In genomic region chr6:50966532-50966931, GRCh38 we compare ENCODE assay signal across 13 cellular contexts.
DNase-seq lines count a peak whose midpoint lies in the region; ATAC-seq and FAIRE-seq lines count a peak whose summit lies in the region.
"Had no signal": no experiment of that assay in that cellular context is flagged by ENCODE, and none has a peak within 500 bp of the region (broad histone marks: within the 10 kb centered on the region; RNA-seq: fewer than 3 reads in every experiment).

No MANE protein-coding gene starts in this region.

- peak; percentile 21 for FAIRE-seq in colon (lab: Jason Lieb, UNC)
- FAIRE-seq: HepG2 had no signal

- DNase-seq in activated CD4-positive, CD25-positive, alpha-beta regulatory T cell treated with anti-CD3 and anti-CD28 coated beads, Interleukin-2, amount 50 U/mL, for 72 hours: no peak
- no peak for DNase-seq in activated CD4-positive, alpha-beta T cell treated with anti-CD3 and anti-CD28 coated beads, Interleukin-2, amount 50 U/mL, for 48 hours
- DNase-seq in head of caudate nucleus: no peak
- no peak for DNase-seq in DMS53 treated with DMSO at 0.1 percent for 48 hours (lab: John Stamatoyannopoulos, UW; ENCODE audit: unreplicated experiment)
- DNase-seq: CD4-positive, alpha-beta T cell; NCI-H2171 treated with DMSO at 0.1 percent for 48 hours; spleen; stimulated activated naive CD8-positive, alpha-beta T cell treated with anti-CD3 and anti-CD28 coated beads, Interleukin-15, Interleukin-2, amounts not matched to agents 100 U/mL and 50 U/mL, for 24 hours had no signal

- intact Hi-C loops in head of caudate nucleus (cut with DNase I): no loop called here

- peak; percentile 85 for ATAC-seq in GM18873 (IDR thresholded peaks at IDR 0.05; ENCODE audit: low FRiP score, unreplicated experiment)
- ATAC-seq in GM21723 (IDR thresholded peaks at IDR 0.05; ENCODE audit: unreplicated experiment): peak; percentile 96
- ATAC-seq in HG03159 (IDR thresholded peaks at IDR 0.05; ENCODE audit: unreplicated experiment): peak; percentile 97
- ATAC-seq: HepG2; stimulated activated naive CD8-positive, alpha-beta T cell treated with anti-CD3 and anti-CD28 coated beads, Interleukin-15, Interleukin-2, amounts not matched to agents 100 U/mL and 50 U/mL, for 24 hours had no signal
